Comparison of ENCODE assay signal across 18 cellular contexts in the genomic region with DNA sequence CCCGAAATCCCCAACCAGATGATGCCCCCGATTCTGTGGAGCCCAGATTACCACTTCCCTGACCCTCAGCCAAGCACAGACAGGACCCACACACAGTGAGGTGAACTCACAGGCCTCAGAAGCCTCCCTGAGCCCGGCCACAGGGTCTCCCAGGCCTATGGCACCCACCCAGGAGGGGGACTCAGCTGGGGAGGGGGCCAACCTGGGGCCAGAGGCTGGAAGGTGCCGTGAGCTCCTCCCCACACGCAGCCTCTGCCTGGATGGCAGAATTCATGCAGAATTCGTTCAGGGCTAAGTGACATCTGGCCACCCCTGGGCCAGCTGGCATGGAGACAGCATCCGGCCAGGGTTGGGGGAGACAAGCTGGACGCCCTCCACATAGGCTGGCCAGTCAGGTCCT. TPM values are rescaled to one million over a fixed set of nuclear protein-coding genes. Genes with fewer than 3 reads are reported as not detected.
A peak's percentile ranks its signal among the peaks of the same experiment; 100 is the strongest.
DNase-seq lines count a peak whose midpoint lies in the region; TF ChIP-seq lines count a peak whose summit lies in the region.
"Had no signal": no experiment of that assay in that cellular context is flagged by ENCODE, and none has a peak within 500 bp of the region (broad histone marks: within the 10 kb centered on the region; RNA-seq: fewer than 3 reads in every experiment).

No MANE protein-coding gene starts in this region.

- TF ChIP-seq CTCF in left ventricle myocardium inferior (IDR thresholded peaks at IDR 0.05; ENCODE audit: borderline replicate concordance) (no peak), osteoblast (IDR thresholded peaks at IDR 0.05; ENCODE audit: extremely low read depth, low read depth, low read length) (no peak)

- H3K27me3 ChIP-seq in left ventricle myocardium inferior (ENCODE audit: low read depth) (peaks cover 52% of the 10 kb centered on the region), osteoblast (ENCODE audit: insufficient read depth, low read length) (no peaks in the 10 kb centered on the region)

- DNase-seq in DMS 273 (lab: John Stamatoyannopoulos, UW; ENCODE audit: unreplicated experiment) (peak; percentile 58), DMS 273 treated with DMSO at 0.1 percent for 48 hours (lab: John Stamatoyannopoulos, UW) (no peak), left ventricle myocardium inferior (peak; percentile 11), cardiac septum (ENCODE audit: low spot score) (no peak), osteoblast (ENCODE audit: insufficient read length, low spot score, missing footprints) (peak; percentile 78), NCI-H2171 (lab: John Stamatoyannopoulos, UW) (no peak)
- DNase-seq in effector CD8-positive, alpha-beta T cell (lab: John Stamatoyannopoulos, UW), result no peak
- DNase-seq: AML-193; Caco-2; CD4-positive, alpha-beta T cell; DMS79 treated with DMSO at 0.1 percent for 48 hours; GF-D8; GOT3; H9 had no signal

- no peaks in the 10 kb centered on the region for H3K79me2 ChIP-seq in osteoblast (ENCODE audit: insufficient read depth, low read length)

- no peaks in the 10 kb centered on the region for H4K20me1 ChIP-seq in osteoblast (ENCODE audit: insufficient read depth, low read length)

- H3K4me1 ChIP-seq in left ventricle myocardium inferior (peaks cover 20% of the 10 kb centered on the region), osteoblast (ENCODE audit: insufficient read depth, low read length) (no peaks in the 10 kb centered on the region)
- H3K4me1 ChIP-seq: A549, Caco-2 had no signal

- no peak overlapping the region for H3K27ac ChIP-seq in left ventricle myocardium inferior (replicated peaks)
- no peak overlapping the region for H3K27ac ChIP-seq in osteoblast (ENCODE audit: low read depth, low read length)
- H3K27ac ChIP-seq: 22Rv1, A549, C4-2B had no signal

- intact Hi-C loops in left ventricle myocardium inferior (cut with micrococcal nuclease), result no loop called here
- intact Hi-C loops in cardiac septum (cut with DNase I), result no loop called here

- H3K36me3 ChIP-seq in left ventricle myocardium inferior (peaks cover 14% of the 10 kb centered on the region), osteoblast (ENCODE audit: insufficient read depth, low read length) (no peaks in the 10 kb centered on the region)

- H3K9me3 ChIP-seq in left ventricle myocardium inferior (replicated peaks) (no peaks in the 10 kb centered on the region), osteoblast (ENCODE audit: low read depth, low read length) (no peaks in the 10 kb centered on the region)
- H3K9me3 ChIP-seq: A549, Caco-2 had no signal

- H2AFZ ChIP-seq in osteoblast (ENCODE audit: low read length), result no peak overlapping the region

- H3K4me2 ChIP-seq in osteoblast (ENCODE audit: insufficient read depth, low read length), result no peak overlapping the region
- H3K4me2 ChIP-seq: A549 had no signal

- H3K4me3 ChIP-seq in left ventricle myocardium inferior (no peak overlapping the region), osteoblast (ENCODE audit: insufficient read depth, low read length) (no peak overlapping the region)
- H3K4me3 ChIP-seq: A549 had no signal

RNA-seq across cellular contexts. Expression of gene TMEM179, which starts 11.8 kb away (rescaled TPM):
- total RNA-seq in left ventricle myocardium inferior, result 0.49 TPM
- 0.89 TPM for total RNA-seq in cardiac septum
- total RNA-seq in osteoblast, result not detected in 2 replicates
- total RNA-seq: Caco-2; CD4-positive, alpha-beta T cell; HepG2 had no signal

RNA-seq across cellular contexts. Expression of gene C14orf180, which starts 13.2 kb away (rescaled TPM):
- total RNA-seq in left ventricle myocardium inferior (44.1 TPM), cardiac septum (67.8 TPM), osteoblast (not detected in 2 replicates)
- total RNA-seq: Caco-2; CD4-positive, alpha-beta T cell; H9; HepG2 had no signal

Comparison
In these comparisons a context has a peak if more than half of its experiments do, and no peak if none do; other contexts are left out.
1. DNase-seq: peak in DMS 273 (single experiment), left ventricle myocardium inferior (single experiment) and osteoblast (single experiment); none in DMS 273 treated with DMSO at 0.1 percent for 48 hours (single experiment), cardiac septum (single experiment), effector CD8-positive, alpha-beta T cell (single experiment) and NCI-H2171 (single experiment).
2. RNA of gene C14orf180, which starts 13.2 kb away (total RNA-seq): 67.8 TPM in cardiac septum (single experiment) and 44.1 TPM in left ventricle myocardium inferior (single experiment); not detected in osteoblast; every median in the first group is over 10 times any median in the second.